Comparison of ENCODE assay signal across 8 cellular contexts in genomic region chr5:96752341-96753016, GRCh38. TPM values are rescaled to one million over a fixed set of nuclear protein-coding genes. Genes with fewer than 3 reads are reported as not detected.
DNase-seq lines count a peak whose midpoint lies in the region; ATAC-seq and TF ChIP-seq lines count a peak whose summit lies in the region.

No MANE protein-coding gene starts in this region.

- no peaks in the 10 kb centered on the region for H3K36me3 ChIP-seq in endodermal cell (ENCODE audit: control insufficient read depth, insufficient read depth, low read length)
- peaks cover 19 to 71% (median 37%) of the 10 kb centered on the region in 3 experiments for H3K36me3 ChIP-seq in naive thymus-derived CD4-positive, alpha-beta T cell (ENCODE audit: control insufficient read depth in 2 of 3, insufficient read depth in 3 of 3, low read length in 3 of 3)

- H3K9me3 ChIP-seq in endodermal cell (ENCODE audit: control insufficient read depth, low read length): no peaks in the 10 kb centered on the region
- H3K9me3 ChIP-seq in naive thymus-derived CD4-positive, alpha-beta T cell (ENCODE audit: control insufficient read depth in 2 of 3, low read length in 3 of 3): no peaks in the 10 kb centered on the region

- H3K27me3 Mint-ChIP-seq in endodermal cell (ENCODE audit: insufficient read depth): no peaks in the 10 kb centered on the region
- no peaks in the 10 kb centered on the region for H3K27me3 Mint-ChIP-seq in naive thymus-derived CD4-positive, alpha-beta T cell

- H3K36me3 Mint-ChIP-seq in endodermal cell (ENCODE audit: low read depth): peaks cover 5% of the 10 kb centered on the region
- peaks cover 17 to 34% (median 23%) of the 10 kb centered on the region in 5 donors for H3K36me3 Mint-ChIP-seq in naive thymus-derived CD4-positive, alpha-beta T cell

- intact Hi-C loops in naive thymus-derived CD4-positive, alpha-beta T cell (cut with micrococcal nuclease): loop anchor here (1.0 to 10.0 kb wide), 11 partner anchors 26 to 780 kb away; partner anchors contain the start of gene ERAP2 (in 1 of the 2)

- H3K27me3 ChIP-seq in endodermal cell (ENCODE audit: control insufficient read depth, insufficient read depth, low read length, poor library complexity, severe bottlenecking): no peaks in the 10 kb centered on the region
- H3K27me3 ChIP-seq in naive thymus-derived CD4-positive, alpha-beta T cell (ENCODE audit: control insufficient read depth in 2 of 2, insufficient read depth in 2 of 2, low read length in 2 of 2): no peaks in the 10 kb centered on the region

- H3K4me3 ChIP-seq in endodermal cell (ENCODE audit: low read length): no peak overlapping the region
- H3K4me3 ChIP-seq in naive thymus-derived CD4-positive, alpha-beta T cell (ENCODE audit: low read length): no peak overlapping the region

- peak; percentile 78 for TF ChIP-seq CTCF in endodermal cell (conservative IDR thresholded peaks at IDR 0.05)

- H3K27ac ChIP-seq in endodermal cell (ENCODE audit: low read depth, low read length): peak overlapping the region; percentile 93
- H3K27ac ChIP-seq in naive thymus-derived CD4-positive, alpha-beta T cell (ENCODE audit: low read depth, low read length): no peak overlapping the region

- no peaks in the 10 kb centered on the region for H3K9me3 Mint-ChIP-seq in endodermal cell
- H3K9me3 Mint-ChIP-seq in naive thymus-derived CD4-positive, alpha-beta T cell: no peaks in the 10 kb centered on the region

- POLR2A ChIA-PET in naive thymus-derived CD4-positive, alpha-beta T cell (lab: Charles Lee): interaction anchor here (0.7 to 1.8 kb wide), 5 partner anchors 9 to 409 kb away, joined by 3 to 6 read pairs (median 3); partner anchors contain the start of gene ERAP1

- H3K27ac Mint-ChIP-seq in endodermal cell: no peak overlapping the region
- H3K27ac Mint-ChIP-seq in naive thymus-derived CD4-positive, alpha-beta T cell: peak overlapping the region in 6 of 9 donors; percentile 36 to 67 (median 56)

- no peak overlapping the region for H3K9ac ChIP-seq in endodermal cell (ENCODE audit: extremely low read depth, low read length, poor library complexity, severe bottlenecking)

- no peak overlapping the region for H3K4me3 Mint-ChIP-seq in endodermal cell
- no peak overlapping the region for H3K4me3 Mint-ChIP-seq in naive thymus-derived CD4-positive, alpha-beta T cell

- no peaks in the 10 kb centered on the region for H3K4me1 ChIP-seq in endodermal cell (ENCODE audit: control insufficient read depth, insufficient read depth, low read length)
- H3K4me1 ChIP-seq in naive thymus-derived CD4-positive, alpha-beta T cell (ENCODE audit: control insufficient read depth in 2 of 2, insufficient read depth in 2 of 2, low read length in 2 of 2): no peaks in the 10 kb centered on the region

- DNase-seq in stimulated activated CD4-positive, alpha-beta T cell treated with anti-CD3 and anti-CD28 coated beads, Interleukin-2, amount 100 ng/mL, for 4 hours (ENCODE audit: low read depth): peak; percentile 22
- no peak for DNase-seq in stimulated activated CD4-positive, alpha-beta T cell treated with anti-CD3 and anti-CD28 coated beads, Interleukin-15, amount 100 ng/mL, for 24 hours
- peak; percentile 68 for DNase-seq in M059J (ENCODE audit: low read depth)
- peak; percentile 69 for DNase-seq in SK-N-DZ (ENCODE audit: low spot score)
- no peak for DNase-seq in endodermal cell
- DNase-seq in naive thymus-derived CD4-positive, alpha-beta T cell: peak in 7 of 9 donors; percentile 46 to 72 (median 60)
- DNase-seq in D341Med (ENCODE audit: low spot score): no peak

- CTCF ChIA-PET in naive thymus-derived CD4-positive, alpha-beta T cell (lab: Charles Lee): interaction anchor here (0.6 to 2.7 kb wide), 28 partner anchors 8 to 412 kb away, joined by 3 to 29 read pairs (median 4); no protein-coding TSS in a partner anchor

- peak; percentile 70 for ATAC-seq in naive thymus-derived CD4-positive, alpha-beta T cell
- ATAC-seq in GM18870 (IDR thresholded peaks at IDR 0.05; ENCODE audit: unreplicated experiment): no peak

- no peaks in the 10 kb centered on the region for H3K4me1 Mint-ChIP-seq in endodermal cell
- peaks cover 0 to 8% (median 0%) of the 10 kb centered on the region in 7 donors for H3K4me1 Mint-ChIP-seq in naive thymus-derived CD4-positive, alpha-beta T cell

RNA-seq across cellular contexts. Expression of gene ERAP1, which starts 55.3 kb away (rescaled TPM):
- 25.6 and 31.6 TPM in 2 replicates for total RNA-seq in M059J (2014; rRNA removed; shearing (Covaris generic))
- polyA plus RNA-seq in SK-N-DZ (2014; cell fraction: cytosol; rRNA removed): 4.4 and 5.7 TPM in 2 replicates
- polyA plus RNA-seq in SK-N-DZ (2014; cell fraction: nucleus; rRNA removed): 3.6 and 4.5 TPM in 2 replicates
- 10 to 100 TPM; 11.7 to 22.6 TPM for total RNA-seq in endodermal cell
- polyA plus RNA-seq in endodermal cell (2013, experiment 1 of 2): 12.4 TPM
- 14.7 TPM for polyA plus RNA-seq in endodermal cell (2013, experiment 2 of 2)
- 100 to 1,000 TPM in 3 of 5 experiments, 10 to 100 TPM in 2; 79.0 to 184 (median 153) TPM for total RNA-seq in naive thymus-derived CD4-positive, alpha-beta T cell
- polyA plus RNA-seq in naive thymus-derived CD4-positive, alpha-beta T cell: 10 to 100 TPM; 50.4 to 72.6 TPM

Comparison
In these comparisons a context has a peak if more than half of its experiments do, and no peak if none do; other contexts are left out.
1. DNase-seq: peak in stimulated activated CD4-positive, alpha-beta T cell treated with anti-CD3 and anti-CD28 coated beads, Interleukin-2, amount 100 ng/mL, for 4 hours (single experiment), M059J (single experiment), SK-N-DZ (single experiment) and naive thymus-derived CD4-positive, alpha-beta T cell (7 of 9); none in stimulated activated CD4-positive, alpha-beta T cell treated with anti-CD3 and anti-CD28 coated beads, Interleukin-15, amount 100 ng/mL, for 24 hours (single experiment), endodermal cell (single experiment) and D341Med (single experiment).